ENCODE assay signal across 3 cellular contexts in the genomic region with DNA sequence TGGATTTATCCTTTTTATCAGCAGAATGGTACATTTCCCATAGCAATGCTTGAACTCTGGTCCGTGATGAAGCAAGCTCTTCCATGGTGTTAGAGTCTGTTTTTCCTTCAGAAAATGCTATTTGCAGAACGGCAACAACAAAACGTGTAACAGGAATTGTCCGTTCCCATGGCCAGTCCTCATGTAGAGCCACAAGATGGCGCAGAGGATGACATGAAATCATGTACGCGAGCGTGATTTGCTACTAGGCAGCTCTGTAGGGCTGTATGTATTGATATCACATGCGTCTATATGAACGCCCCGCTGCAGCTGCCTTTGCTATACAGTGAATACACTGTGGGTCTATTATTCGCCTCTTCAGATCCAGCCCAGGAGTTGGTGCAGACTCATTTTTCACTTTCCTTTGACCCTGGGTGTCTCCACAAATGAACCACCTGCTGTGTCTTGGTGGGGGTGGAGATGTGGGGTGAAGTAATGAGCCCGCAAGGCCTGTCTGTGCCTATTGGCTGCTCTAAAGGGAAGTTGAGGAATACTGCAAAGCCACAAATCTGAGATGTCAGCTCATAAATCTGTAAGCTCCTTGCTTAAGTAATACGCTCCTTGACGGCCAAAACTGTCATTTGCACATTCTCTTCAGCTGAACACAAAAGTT.
TF ChIP-seq lines count a peak whose summit lies in the region.

No MANE protein-coding gene starts in this region.

TF ChIP-seq in A549, 52 proteins besides CTCF, POLR2A, EP300 and RAD21:
- peak; percentile 56 for TF ChIP-seq SMC3 (IDR thresholded peaks at IDR 0.05)
- TF ChIP-seq, protein P1, sequence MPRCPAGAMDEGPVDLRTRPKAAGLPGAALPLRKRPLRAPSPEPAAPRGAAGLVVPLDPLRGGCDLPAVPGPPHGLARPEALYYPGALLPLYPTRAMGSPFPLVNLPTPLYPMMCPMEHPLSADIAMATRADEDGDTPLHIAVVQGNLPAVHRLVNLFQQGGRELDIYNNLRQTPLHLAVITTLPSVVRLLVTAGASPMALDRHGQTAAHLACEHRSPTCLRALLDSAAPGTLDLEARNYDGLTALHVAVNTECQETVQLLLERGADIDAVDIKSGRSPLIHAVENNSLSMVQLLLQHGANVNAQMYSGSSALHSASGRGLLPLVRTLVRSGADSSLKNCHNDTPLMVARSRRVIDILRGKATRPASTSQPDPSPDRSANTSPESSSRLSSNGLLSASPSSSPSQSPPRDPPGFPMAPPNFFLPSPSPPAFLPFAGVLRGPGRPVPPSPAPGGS (IDR thresholded peaks at IDR 0.05), result no peak

TF ChIP-seq in GM23338, 12 proteins besides CTCF, POLR2A, EP300 and RAD21:
- TF ChIP-seq, protein P2, sequence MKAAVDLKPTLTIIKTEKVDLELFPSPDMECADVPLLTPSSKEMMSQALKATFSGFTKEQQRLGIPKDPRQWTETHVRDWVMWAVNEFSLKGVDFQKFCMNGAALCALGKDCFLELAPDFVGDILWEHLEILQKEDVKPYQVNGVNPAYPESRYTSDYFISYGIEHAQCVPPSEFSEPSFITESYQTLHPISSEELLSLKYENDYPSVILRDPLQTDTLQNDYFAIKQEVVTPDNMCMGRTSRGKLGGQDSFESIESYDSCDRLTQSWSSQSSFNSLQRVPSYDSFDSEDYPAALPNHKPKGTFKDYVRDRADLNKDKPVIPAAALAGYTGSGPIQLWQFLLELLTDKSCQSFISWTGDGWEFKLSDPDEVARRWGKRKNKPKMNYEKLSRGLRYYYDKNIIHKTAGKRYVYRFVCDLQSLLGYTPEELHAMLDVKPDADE (IDR thresholded peaks at IDR 0.05), result no peak
- TF ChIP-seq POLR2AphosphoS5 (IDR thresholded peaks at IDR 0.05; ENCODE audit: low read depth), result no peak
- TF ChIP-seq STAT1 (IDR thresholded peaks at IDR 0.05; ENCODE audit: unreplicated experiment), result no peak
- TF ChIP-seq, protein P3, sequence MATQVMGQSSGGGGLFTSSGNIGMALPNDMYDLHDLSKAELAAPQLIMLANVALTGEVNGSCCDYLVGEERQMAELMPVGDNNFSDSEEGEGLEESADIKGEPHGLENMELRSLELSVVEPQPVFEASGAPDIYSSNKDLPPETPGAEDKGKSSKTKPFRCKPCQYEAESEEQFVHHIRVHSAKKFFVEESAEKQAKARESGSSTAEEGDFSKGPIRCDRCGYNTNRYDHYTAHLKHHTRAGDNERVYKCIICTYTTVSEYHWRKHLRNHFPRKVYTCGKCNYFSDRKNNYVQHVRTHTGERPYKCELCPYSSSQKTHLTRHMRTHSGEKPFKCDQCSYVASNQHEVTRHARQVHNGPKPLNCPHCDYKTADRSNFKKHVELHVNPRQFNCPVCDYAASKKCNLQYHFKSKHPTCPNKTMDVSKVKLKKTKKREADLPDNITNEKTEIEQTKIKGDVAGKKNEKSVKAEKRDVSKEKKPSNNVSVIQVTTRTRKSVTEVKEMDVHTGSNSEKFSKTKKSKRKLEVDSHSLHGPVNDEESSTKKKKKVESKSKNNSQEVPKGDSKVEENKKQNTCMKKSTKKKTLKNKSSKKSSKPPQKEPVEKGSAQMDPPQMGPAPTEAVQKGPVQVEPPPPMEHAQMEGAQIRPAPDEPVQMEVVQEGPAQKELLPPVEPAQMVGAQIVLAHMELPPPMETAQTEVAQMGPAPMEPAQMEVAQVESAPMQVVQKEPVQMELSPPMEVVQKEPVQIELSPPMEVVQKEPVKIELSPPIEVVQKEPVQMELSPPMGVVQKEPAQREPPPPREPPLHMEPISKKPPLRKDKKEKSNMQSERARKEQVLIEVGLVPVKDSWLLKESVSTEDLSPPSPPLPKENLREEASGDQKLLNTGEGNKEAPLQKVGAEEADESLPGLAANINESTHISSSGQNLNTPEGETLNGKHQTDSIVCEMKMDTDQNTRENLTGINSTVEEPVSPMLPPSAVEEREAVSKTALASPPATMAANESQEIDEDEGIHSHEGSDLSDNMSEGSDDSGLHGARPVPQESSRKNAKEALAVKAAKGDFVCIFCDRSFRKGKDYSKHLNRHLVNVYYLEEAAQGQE (IDR thresholded peaks at IDR 0.05; ENCODE audit: unreplicated experiment), result no peak
- no peak for TF ChIP-seq CREB1 (CRISPR knock-in tag; IDR thresholded peaks at IDR 0.05; ENCODE audit: low read depth)
- no peak for TF ChIP-seq ZNF331 (CRISPR knock-in tag; IDR thresholded peaks at IDR 0.05; ENCODE audit: low read depth)
- no peak for TF ChIP-seq EZH2 (IDR thresholded peaks at IDR 0.05; ENCODE audit: low read depth, unreplicated experiment)
- no peak for TF ChIP-seq EZH2phosphoT487 (IDR thresholded peaks at IDR 0.05; ENCODE audit: unreplicated experiment)
- TF ChIP-seq ZNF114 (CRISPR knock-in tag; IDR thresholded peaks at IDR 0.05), result no peak
- no peak for TF ChIP-seq NANOG (IDR thresholded peaks at IDR 0.05; ENCODE audit: borderline replicate concordance)
TF ChIP-seq in GM23338: peak in this region for 0.

TF ChIP-seq in K562, 482 proteins besides CTCF, POLR2A, EP300 and RAD21:
- peak in 1 of 3 experiments; percentile 44 for TF ChIP-seq YY1 (IDR thresholded peaks at IDR 0.05; ENCODE audit: borderline replicate concordance in 1 of 3, control insufficient read depth in 1 of 3, extremely low read depth in 1 of 3, insufficient read depth in 3 of 3, insufficient read length in 1 of 3, insufficient replicate concordance in 2 of 3, low read depth in 1 of 3, low read length in 2 of 3)
- TF ChIP-seq, protein P4, sequence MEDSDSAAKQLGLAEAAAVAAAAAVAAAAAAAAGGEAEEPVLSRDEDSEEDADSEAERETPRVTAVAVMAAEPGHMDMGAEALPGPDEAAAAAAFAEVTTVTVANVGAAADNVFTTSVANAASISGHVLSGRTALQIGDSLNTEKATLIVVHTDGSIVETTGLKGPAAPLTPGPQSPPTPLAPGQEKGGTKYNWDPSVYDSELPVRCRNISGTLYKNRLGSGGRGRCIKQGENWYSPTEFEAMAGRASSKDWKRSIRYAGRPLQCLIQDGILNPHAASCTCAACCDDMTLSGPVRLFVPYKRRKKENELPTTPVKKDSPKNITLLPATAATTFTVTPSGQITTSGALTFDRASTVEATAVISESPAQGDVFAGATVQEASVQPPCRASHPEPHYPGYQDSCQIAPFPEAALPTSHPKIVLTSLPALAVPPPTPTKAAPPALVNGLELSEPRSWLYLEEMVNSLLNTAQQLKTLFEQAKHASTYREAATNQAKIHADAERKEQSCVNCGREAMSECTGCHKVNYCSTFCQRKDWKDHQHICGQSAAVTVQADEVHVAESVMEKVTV (CRISPR knock-in tag; IDR thresholded peaks at IDR 0.05), result 0 out of 2 replicates have a peak, but pooled peaks have one; percentile 16
- no peak for TF ChIP-seq KHSRP (IDR thresholded peaks at IDR 0.05)
- TF ChIP-seq EHMT2 (IDR thresholded peaks at IDR 0.05), result 0 out of 2 replicates have a peak, but pooled peaks have one; percentile 50
- TF ChIP-seq SMC3 (conservative IDR thresholded peaks at IDR 0.05; ENCODE audit: insufficient read depth, low read depth, low read length), result peak; percentile 65
- peak; percentile 45; the same call in 1 of the 2 replicates for TF ChIP-seq RNF2 (IDR thresholded peaks at IDR 0.05)
- TF ChIP-seq, protein P5, sequence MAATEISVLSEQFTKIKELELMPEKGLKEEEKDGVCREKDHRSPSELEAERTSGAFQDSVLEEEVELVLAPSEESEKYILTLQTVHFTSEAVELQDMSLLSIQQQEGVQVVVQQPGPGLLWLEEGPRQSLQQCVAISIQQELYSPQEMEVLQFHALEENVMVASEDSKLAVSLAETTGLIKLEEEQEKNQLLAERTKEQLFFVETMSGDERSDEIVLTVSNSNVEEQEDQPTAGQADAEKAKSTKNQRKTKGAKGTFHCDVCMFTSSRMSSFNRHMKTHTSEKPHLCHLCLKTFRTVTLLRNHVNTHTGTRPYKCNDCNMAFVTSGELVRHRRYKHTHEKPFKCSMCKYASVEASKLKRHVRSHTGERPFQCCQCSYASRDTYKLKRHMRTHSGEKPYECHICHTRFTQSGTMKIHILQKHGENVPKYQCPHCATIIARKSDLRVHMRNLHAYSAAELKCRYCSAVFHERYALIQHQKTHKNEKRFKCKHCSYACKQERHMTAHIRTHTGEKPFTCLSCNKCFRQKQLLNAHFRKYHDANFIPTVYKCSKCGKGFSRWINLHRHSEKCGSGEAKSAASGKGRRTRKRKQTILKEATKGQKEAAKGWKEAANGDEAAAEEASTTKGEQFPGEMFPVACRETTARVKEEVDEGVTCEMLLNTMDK (IDR thresholded peaks at IDR 0.05; ENCODE audit: borderline replicate concordance, insufficient read depth, low read depth, low read length, poor library complexity, severe bottlenecking), result peak; percentile 75
- TF ChIP-seq BMI1 (IDR thresholded peaks at IDR 0.05; ENCODE audit: low read length), result 0 out of 2 replicates have a peak, but pooled peaks have one; percentile 19
- no peak for TF ChIP-seq C11orf30 (IDR thresholded peaks at IDR 0.05; ENCODE audit: low read depth)
